Comparison of ENCODE assay signal across 1 cellular context in the genomic region with DNA sequence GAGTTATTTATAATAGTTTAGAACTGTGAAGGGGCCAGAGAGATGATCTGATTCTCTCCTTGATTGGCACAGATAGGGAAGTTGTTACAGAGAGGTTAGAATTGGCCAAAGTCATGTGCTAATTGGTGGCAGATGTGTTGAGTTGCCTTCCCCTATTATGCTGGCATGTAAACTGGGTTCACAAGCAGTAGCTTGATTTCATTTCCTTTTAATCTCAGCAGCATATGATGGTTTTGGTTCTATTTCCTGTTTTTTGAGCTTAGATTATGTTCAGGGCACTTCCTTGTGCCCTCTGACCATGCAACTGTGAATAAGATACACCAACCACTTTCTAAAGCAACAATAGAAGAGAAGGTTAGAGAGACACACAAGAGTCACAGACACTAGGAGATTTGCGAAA.
TF ChIP-seq lines count a peak whose summit lies in the region.

No MANE protein-coding gene starts in this region.

TF ChIP-seq in WTC11, 78 proteins besides CTCF, POLR2A, EP300 and RAD21 (continued from another document):
- TF ChIP-seq USF2 (CRISPR knock-in tag; IDR thresholded peaks at IDR 0.05) (no peak), NFATC4 (CRISPR knock-in tag; IDR thresholded peaks at IDR 0.05) (no peak), STAT6 (CRISPR knock-in tag; conservative IDR thresholded peaks at IDR 0.05; ENCODE audit: low read depth) (no peak), FOXJ3 (CRISPR knock-in tag; IDR thresholded peaks at IDR 0.05; ENCODE audit: borderline replicate concordance) (no peak)
TF ChIP-seq in WTC11: peak in this region for 0.
